Comparison of ENCODE assay signal across 23 cellular contexts in genomic region chr4:67651536-67651935, GRCh38.
"Had no signal": no experiment of that assay in that cellular context is flagged by ENCODE, and none has a peak within 500 bp of the region (broad histone marks: within the 10 kb centered on the region; RNA-seq: fewer than 3 reads in every experiment).

No MANE protein-coding gene starts in this region.

- H3K36me3 ChIP-seq: colonic mucosa, uterus had no signal

- H3K4me3 ChIP-seq: colonic mucosa, dorsolateral prefrontal cortex, hepatocyte, lung, mucosa of descending colon, stomach, uterus had no signal

- DNase-seq: colonic mucosa; dorsolateral prefrontal cortex; effector CD8-positive, alpha-beta T cell; foreskin fibroblast; head of caudate nucleus; kidney; left cardiac atrium; left ventricle myocardium superior; mesendoderm; mucosa of descending colon; naive thymus-derived CD8-positive, alpha-beta T cell; right cardiac atrium; small intestine; stimulated activated CD4-positive, alpha-beta T cell treated with anti-CD3 and anti-CD28 coated beads, Interleukin-12 subunit alpha, Interleukin-12 subunit beta, amount 100 ng/mL, for 4 hours; stimulated activated naive CD4-positive, alpha-beta T cell; stomach; substantia nigra; trophoblast cell; uterus had no signal

- H3K9me3 ChIP-seq: colonic mucosa, mucosa of descending colon, stomach, uterus had no signal

- H3K4me1 ChIP-seq: colonic mucosa, stomach, uterus had no signal

- H3K27ac ChIP-seq: colonic mucosa, hepatocyte, stomach, uterus had no signal

- H3K27me3 Mint-ChIP-seq: naive thymus-derived CD8-positive, alpha-beta T cell had no signal

- H3K27me3 ChIP-seq: colonic mucosa, dorsolateral prefrontal cortex, hepatocyte, stomach, uterus had no signal

- ATAC-seq: esophagus mucosa; left cardiac atrium; left ventricle myocardium superior; mucosa of descending colon; naive thymus-derived CD8-positive, alpha-beta T cell; right cardiac atrium had no signal

- H3K4me3 Mint-ChIP-seq: naive thymus-derived CD8-positive, alpha-beta T cell; neural crest cell had no signal
